ENCODE assay signal across 11 cellular contexts in genomic region chr16:20878682-20879147, GRCh38. TPM values are rescaled to one million over a fixed set of nuclear protein-coding genes. Genes with fewer than 3 reads are reported as not detected.
DNase-seq lines count a peak whose midpoint lies in the region; ATAC-seq, FAIRE-seq and TF ChIP-seq lines count a peak whose summit lies in the region.
"Had no signal": no experiment of that assay in that cellular context is flagged by ENCODE, and none has a peak within 500 bp of the region (broad histone marks: within the 10 kb centered on the region; RNA-seq: fewer than 3 reads in every experiment).

No MANE protein-coding gene starts in this region.

- H3K27me3 ChIP-seq in astrocyte (ENCODE audit: insufficient read depth, low read length) (no peaks in the 10 kb centered on the region), transverse colon (no peaks in the 10 kb centered on the region)

- peak overlapping the region; percentile 72 for H3K4me2 ChIP-seq in astrocyte (ENCODE audit: low read length)

- H3K9me3 ChIP-seq in astrocyte (ENCODE audit: insufficient read depth, low read depth, low read length) (no peaks in the 10 kb centered on the region), transverse colon (no peaks in the 10 kb centered on the region)

- CTCF ChIA-PET in activated CD8-positive, alpha-beta memory T cell treated with anti-CD3 and anti-CD28 coated beads, Interleukin-2, amount 10 ng/mL, durations not matched to agents 7 days and 5 days (lab: Charles Lee): interaction anchor here (1.0 to 1.8 kb wide), 3 partner anchors 12 to 206 kb away, joined by 3 to 8 read pairs (median 5); no protein-coding TSS in a partner anchor

- no peak for ATAC-seq in activated CD8-positive, alpha-beta memory T cell treated with anti-CD3 and anti-CD28 coated beads, Interleukin-2, amount 10 ng/mL, durations not matched to agents 7 days and 5 days

- FAIRE-seq in astrocyte (lab: Jason Lieb, UNC): no peak

- intact Hi-C loops in transverse colon (cut with DNase I; ENCODE audit: low total_unique reads): no loop called here

- H3K4me1 Mint-ChIP-seq in activated CD8-positive, alpha-beta memory T cell treated with anti-CD3 and anti-CD28 coated beads, Interleukin-2, amount 10 ng/mL, durations not matched to agents 7 days and 5 days: peaks cover 80% of the 10 kb centered on the region
- peaks cover 45% of the 10 kb centered on the region for H3K4me1 Mint-ChIP-seq in astrocyte (ENCODE audit: low read depth, unreplicated experiment)

- H3K36me3 ChIP-seq in astrocyte (ENCODE audit: insufficient read depth, low read length) (no peaks in the 10 kb centered on the region), transverse colon (no peaks in the 10 kb centered on the region)

- in situ Hi-C loops in transverse colon (cut with MboI; ENCODE audit: low pct_ligation_motif_present in 1 of 4, low pct_unique_long_range_greater_than_20kb in 1 of 4, low sequenced_read_pairs in 3 of 4) (no loop called here), G401 (cut with HindIII; ENCODE audit: low sequenced_read_pairs) (no loop called here)

- no peak overlapping the region for H3K4me3 Mint-ChIP-seq in activated CD8-positive, alpha-beta memory T cell treated with anti-CD3 and anti-CD28 coated beads, Interleukin-2, amount 10 ng/mL, durations not matched to agents 7 days and 5 days
- no peak overlapping the region for H3K4me3 Mint-ChIP-seq in astrocyte (ENCODE audit: unreplicated experiment)
- H3K4me3 Mint-ChIP-seq: neural crest cell had no signal

- H3K36me3 Mint-ChIP-seq in activated CD8-positive, alpha-beta memory T cell treated with anti-CD3 and anti-CD28 coated beads, Interleukin-2, amount 10 ng/mL, durations not matched to agents 7 days and 5 days: peaks cover 39% of the 10 kb centered on the region
- no peaks in the 10 kb centered on the region for H3K36me3 Mint-ChIP-seq in astrocyte (ENCODE audit: low read depth, unreplicated experiment)

- WGBS in transverse colon (ENCODE audit: low coverage in 1 of 2), 2 donors: 53 to 90% methylated on average over 2 to 5 of the region's 5 CpGs

- no peak for DNase-seq in activated CD8-positive, alpha-beta memory T cell treated with anti-CD3 and anti-CD28 coated beads, Interleukin-2, amount 10 ng/mL, durations not matched to agents 7 days and 5 days
- no peak for DNase-seq in activated CD8-positive, alpha-beta memory T cell treated with anti-CD3 and anti-CD28 coated beads, Interleukin-2, amount 50 U/mL, for 48 hours
- DNase-seq in astrocyte (ENCODE audit: low read depth) (no peak), left kidney (ENCODE audit: low read depth, low spot score) (peak; percentile 88), transverse colon (no peak), G401 (ENCODE audit: low spot score) (no peak), hypothalamus (lab: John Stamatoyannopoulos, UW) (no peak), SW 1271 (lab: John Stamatoyannopoulos, UW) (no peak)
- DNase-seq: NCI-H345, T1000 had no signal

- peaks cover 87% of the 10 kb centered on the region for H3K79me2 ChIP-seq in astrocyte (ENCODE audit: insufficient read depth, low read length)

- peaks cover 90% of the 10 kb centered on the region for H4K20me1 ChIP-seq in astrocyte (ENCODE audit: insufficient read depth, low read length)

- TF ChIP-seq CTCF in astrocyte (IDR thresholded peaks at IDR 0.05; ENCODE audit: insufficient read depth, low read depth, low read length): no peak
- no peak for TF ChIP-seq CTCF in transverse colon (IDR thresholded peaks at IDR 0.05)

- H2AFZ ChIP-seq in astrocyte (ENCODE audit: low read depth, low read length): no peak overlapping the region

- H3K4me3 ChIP-seq in astrocyte (ENCODE audit: insufficient read depth, low read depth, low read length) (no peak overlapping the region), transverse colon (no peak overlapping the region)

- H3K9ac ChIP-seq in astrocyte (ENCODE audit: low read length): peak overlapping the region; percentile 21

- H3K4me1 ChIP-seq in astrocyte (ENCODE audit: insufficient read depth, low read length) (peaks cover 24% of the 10 kb centered on the region), transverse colon (peaks cover 23 to 70% (median 47%) of the 10 kb centered on the region in 4 donors)

- no peak for TF ChIP-seq POLR2A in transverse colon (IDR thresholded peaks at IDR 0.05)

- peak overlapping the region; percentile 90 for H3K27ac Mint-ChIP-seq in activated CD8-positive, alpha-beta memory T cell treated with anti-CD3 and anti-CD28 coated beads, Interleukin-2, amount 10 ng/mL, durations not matched to agents 7 days and 5 days
- H3K27ac Mint-ChIP-seq in astrocyte (ENCODE audit: unreplicated experiment): peak overlapping the region; percentile 87

- no peaks in the 10 kb centered on the region for H3K9me3 Mint-ChIP-seq in activated CD8-positive, alpha-beta memory T cell treated with anti-CD3 and anti-CD28 coated beads, Interleukin-2, amount 10 ng/mL, durations not matched to agents 7 days and 5 days (ENCODE audit: low read depth)
- H3K9me3 Mint-ChIP-seq in astrocyte (ENCODE audit: unreplicated experiment): no peaks in the 10 kb centered on the region
- H3K9me3 Mint-ChIP-seq: neural crest cell had no signal

- peak overlapping the region; percentile 58 for H3K27ac ChIP-seq in astrocyte (ENCODE audit: low read depth, low read length)
- peak overlapping the region; percentile 16 to 76 (median 52) for H3K27ac ChIP-seq in transverse colon

- H3K27me3 Mint-ChIP-seq in activated CD8-positive, alpha-beta memory T cell treated with anti-CD3 and anti-CD28 coated beads, Interleukin-2, amount 10 ng/mL, durations not matched to agents 7 days and 5 days: no peaks in the 10 kb centered on the region
- H3K27me3 Mint-ChIP-seq in astrocyte (ENCODE audit: low read depth, unreplicated experiment): no peaks in the 10 kb centered on the region

- TF ChIP-seq EP300 in transverse colon (IDR thresholded peaks at IDR 0.05; ENCODE audit: low read depth): no peak

RNA-seq across cellular contexts. Expression of gene DCUN1D3, which starts 21.4 kb away (rescaled TPM):
- 10 to 100 TPM; 18.1 to 24.4 TPM for total RNA-seq in activated CD8-positive, alpha-beta memory T cell treated with anti-CD3 and anti-CD28 coated beads, Interleukin-2, amount 10 ng/mL, durations not matched to agents 7 days and 5 days
- 33.0 and 34.0 TPM in 2 replicates for total RNA-seq in astrocyte
- total RNA-seq in transverse colon: 10 to 100 TPM in 2 of 4 donors, 1 to 10 TPM in 2; 5.6 to 47.6 (median 10.5) TPM
- total RNA-seq in G401 (2014; rRNA removed; shearing (Covaris generic)): 3.4 and 8.6 TPM in 2 replicates

RNA-seq across cellular contexts. Expression of gene LYRM1, which starts 21.9 kb away (rescaled TPM):
- 10 to 100 TPM; 38.6 to 47.7 TPM for total RNA-seq in activated CD8-positive, alpha-beta memory T cell treated with anti-CD3 and anti-CD28 coated beads, Interleukin-2, amount 10 ng/mL, durations not matched to agents 7 days and 5 days
- total RNA-seq in astrocyte (23.0 and 24.1 TPM in 2 replicates), transverse colon (10 to 100 TPM in 3 of 4 donors, 1 to 10 TPM in 1; 7.9 to 74.6 (median 27.5) TPM)
- total RNA-seq in G401 (2014; rRNA removed; shearing (Covaris generic)): 59.0 and 88.5 TPM in 2 replicates
